1 cellular context compared by ENCODE assay signal in genomic region chr2:23838970-23839369, GRCh38.
TF ChIP-seq lines count a peak whose summit lies in the region.

No MANE protein-coding gene starts in this region.

TF ChIP-seq in K562, 482 proteins besides CTCF, POLR2A, EP300 and RAD21 (continued from another document):
- TF ChIP-seq ATF3 (IDR thresholded peaks at IDR 0.05): peak; percentile 61
- no peak for TF ChIP-seq ATF3 (CRISPR knock-in tag; conservative IDR thresholded peaks at IDR 0.05)
